ENCODE assay signal across 23 cellular contexts in genomic region chr16:27820646-27821345, GRCh38.
A peak's percentile ranks its signal among the peaks of the same experiment; 100 is the strongest.
DNase-seq lines count a peak whose midpoint lies in the region; ATAC-seq and TF ChIP-seq lines count a peak whose summit lies in the region.
"Had no signal": no experiment of that assay in that cellular context is flagged by ENCODE, and none has a peak within 500 bp of the region (broad histone marks: within the 10 kb centered on the region; RNA-seq: fewer than 3 reads in every experiment).

No MANE protein-coding gene starts in this region.

- no peaks in the 10 kb centered on the region for H3K79me2 ChIP-seq in H9 (ENCODE audit: insufficient read depth, low read length)

- H2BK120ac ChIP-seq in H9 (ENCODE audit: low read depth, low read length, poor library complexity, severe bottlenecking): no peak overlapping the region

- no peak overlapping the region for H4K5ac ChIP-seq in H9 (ENCODE audit: insufficient read length, low read depth, low read length)

- H3K36me3 Mint-ChIP-seq in H9 (ENCODE audit: insufficient read depth in 1 of 3, low read depth in 3 of 3): no peaks in the 10 kb centered on the region

- H3K4ac ChIP-seq in H9 (ENCODE audit: low read depth, low read length): no peak overlapping the region

- no peaks in the 10 kb centered on the region for H3K79me1 ChIP-seq in H9 (ENCODE audit: insufficient read depth, low read depth, low read length, poor library complexity, severe bottlenecking)

- TF ChIP-seq CTCF in H9 (conservative IDR thresholded peaks at IDR 0.05): no peak

- no peak overlapping the region for H4K8ac ChIP-seq in H9 (replicated peaks; ENCODE audit: insufficient read length, low read depth, low read length)

- no peak overlapping the region for H2AFZ ChIP-seq in H9 (ENCODE audit: low read length)

- H3K4me1 Mint-ChIP-seq in H9: peaks cover 0 to 9% of the 10 kb centered on the region in 2 experiments; a peak in 2 of 4 replicates

- no peak overlapping the region for H2AK5ac ChIP-seq in H9 (ENCODE audit: insufficient read length, low read length)

- no peak overlapping the region for H4K91ac ChIP-seq in H9 (ENCODE audit: insufficient read length, low read depth, low read length)

- intact Hi-C loops in sciatic nerve (cut with DNase I): no loop called here

- no CpG with 5 or more reads among the region's 10 CpGs for WGBS in H9 (ENCODE audit: extremely low coverage, insufficient read length, low lambda C conversion rate)

- H2BK5ac ChIP-seq in H9 (ENCODE audit: insufficient read length, low read length): no peak overlapping the region

- no peak for ATAC-seq in sciatic nerve
- no peak for ATAC-seq in GM21529 (IDR thresholded peaks at IDR 0.05; ENCODE audit: unreplicated experiment)
- ATAC-seq: PC-3 had no signal

- H3K56ac ChIP-seq in H9 (ENCODE audit: insufficient read length, low read depth, low read length): no peak overlapping the region

- H3K18ac ChIP-seq in H9 (ENCODE audit: insufficient read length, low read depth, low read length): no peak overlapping the region

- H3K4me3 Mint-ChIP-seq in H9: no peak overlapping the region

- H3K14ac ChIP-seq in H9 (ENCODE audit: insufficient read depth, low read length): peak overlapping the region; percentile 36; the same call in 1 of the 2 replicates

- no peaks in the 10 kb centered on the region for H3K9me3 Mint-ChIP-seq in H9

- H3T11ph ChIP-seq in H9 (ENCODE audit: low read length): no peak overlapping the region

- H3K4me1 ChIP-seq in H9 (ENCODE audit: insufficient read depth, low read length) (no peaks in the 10 kb centered on the region), SJCRH30 (no peaks in the 10 kb centered on the region)
- H3K4me1 ChIP-seq: SJSA1 had no signal

- H3K9ac ChIP-seq in H9 (ENCODE audit: extremely low read depth, insufficient read length, low read length): no peak overlapping the region

- no peak overlapping the region for H3K27ac ChIP-seq in H9 (ENCODE audit: insufficient read length, low read depth, low read length)
- no peak overlapping the region for H3K27ac ChIP-seq in SJCRH30
- H3K27ac ChIP-seq: SJSA1 had no signal

- no peak overlapping the region for H3K4me2 ChIP-seq in H9 (ENCODE audit: insufficient read depth, insufficient read length, low read length)

- H3K23me2 ChIP-seq in H9 (ENCODE audit: insufficient read length, low read depth, low read length, poor library complexity, severe bottlenecking): no peaks in the 10 kb centered on the region

- H3K27me3 ChIP-seq in H9 (ENCODE audit: insufficient read depth, low read length): no peaks in the 10 kb centered on the region
- no peaks in the 10 kb centered on the region for H3K27me3 ChIP-seq in SJCRH30

- H3K9me3 ChIP-seq in H9 (ENCODE audit: control insufficient read depth, low read depth, low read length): no peaks in the 10 kb centered on the region
- H3K9me3 ChIP-seq in SJCRH30 (replicated peaks): no peaks in the 10 kb centered on the region
- H3K9me3 ChIP-seq: MG63, SJSA1 had no signal

- H3K4me3 ChIP-seq in SJCRH30: no peak overlapping the region
- H3K4me3 ChIP-seq: MG63, SJSA1 had no signal

- H3K27me3 Mint-ChIP-seq in H9 (ENCODE audit: low read depth): peaks cover 6% of the 10 kb centered on the region; the same call in 1 of the 2 replicates

- H4K20me1 ChIP-seq in H9 (ENCODE audit: control insufficient read depth, insufficient read depth, insufficient read length): no peaks in the 10 kb centered on the region

- H2BK15ac ChIP-seq in H9 (ENCODE audit: low read depth, low read length): no peak overlapping the region

- no peak overlapping the region for H2BK12ac ChIP-seq in H9 (ENCODE audit: insufficient read length, low read depth, low read length)

- no peaks in the 10 kb centered on the region for H3K36me3 ChIP-seq in SJCRH30
- H3K36me3 ChIP-seq: MG63, SJSA1 had no signal

- no peak overlapping the region for H3K23ac ChIP-seq in H9 (ENCODE audit: insufficient read length, low read depth, low read length)

- no peak overlapping the region for H2BK20ac ChIP-seq in H9 (ENCODE audit: low read depth, low read length, poor library complexity, severe bottlenecking)

- no peak overlapping the region for H3K27ac Mint-ChIP-seq in H9

- DNase-seq in H9 (no peak), mesenteric fat pad (ENCODE audit: low spot score) (peak; percentile 20), sciatic nerve (ENCODE audit: low spot score) (peak; percentile 12), NCI-H524 treated with DMSO at 0.1 percent for 48 hours (lab: John Stamatoyannopoulos, UW) (no peak), SJCRH30 (no peak)
- no peak for DNase-seq in effector CD4-positive, alpha-beta T cell
- DNase-seq: Calu3; DMS153; DND-41; IMR-90; KG1; MG63; NCI-H1105 treated with DMSO at 0.1 percent for 48 hours; NCI-H146; NCI-H1930; NCI-H2107; NCI-H446; NCI-H526; NCI-H82; NK-92 treated with Interleukin-12 subunit alpha and Interleukin-12 subunit beta, amount 100 ng/mL, for 24 hours; PC-3 had no signal

Comparison
In these comparisons a context has a peak if more than half of its experiments do, and no peak if none do; other contexts are left out.
1. DNase-seq: peak in mesenteric fat pad (single experiment) and sciatic nerve (single experiment); none in H9 (single experiment), NCI-H524 treated with DMSO at 0.1 percent for 48 hours (single experiment), effector CD4-positive, alpha-beta T cell (single experiment) and SJCRH30 (0 of 2).